Comparison of ENCODE assay signal across 22 cellular contexts in the genomic region with DNA sequence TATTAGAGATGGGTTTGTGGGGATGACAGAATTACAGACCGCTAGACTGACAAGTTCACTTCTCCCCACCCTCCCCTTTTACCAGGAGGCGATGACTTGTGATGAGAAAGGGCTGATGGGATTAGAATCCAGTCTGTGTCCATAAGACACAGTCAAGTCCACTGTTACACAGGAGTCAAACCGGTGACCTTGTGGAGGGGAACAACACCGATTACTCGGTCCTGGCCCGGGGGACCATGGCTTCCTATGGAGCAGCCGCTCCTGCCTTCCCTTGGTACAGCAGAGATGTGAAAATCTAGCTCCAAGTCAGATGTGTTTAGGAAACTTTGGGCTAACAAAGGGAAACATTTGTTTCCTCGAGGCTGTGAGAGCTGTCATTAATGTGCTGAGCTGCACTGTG.
"Had no signal": no experiment of that assay in that cellular context is flagged by ENCODE, and none has a peak within 500 bp of the region (broad histone marks: within the 10 kb centered on the region; RNA-seq: fewer than 3 reads in every experiment).

No MANE protein-coding gene starts in this region.

- H3K36me3 Mint-ChIP-seq: activated CD8-positive, alpha-beta memory T cell treated with anti-CD3 and anti-CD28 coated beads, Interleukin-2, amount 10 ng/mL, durations not matched to agents 7 days and 5 days; activated naive CD4-positive, alpha-beta T cell treated with anti-CD3 and anti-CD28 coated beads, Interleukin-2, amount 10 ng/mL, durations not matched to agents 7 days and 5 days; activated naive CD4-positive, alpha-beta T cell treated with anti-CD3 and anti-CD28 coated beads, Interleukin-2, amount 50 U/mL, for 72 hours had no signal

- H3K9me3 Mint-ChIP-seq: activated CD4-positive, alpha-beta memory T cell treated with anti-CD3 and anti-CD28 coated beads for 36 hours; activated CD4-positive, alpha-beta T cell treated with anti-CD3 and anti-CD28 coated beads, Interleukin-2, amount 10 ng/mL, durations not matched to agents 24 days and 14 days; activated naive CD4-positive, alpha-beta T cell treated with anti-CD3 and anti-CD28 coated beads, Interleukin-2, amount 10 ng/mL, durations not matched to agents 7 days and 5 days; activated naive CD4-positive, alpha-beta T cell treated with anti-CD3 and anti-CD28 coated beads, Interleukin-2, amount 50 U/mL, for 72 hours; activated T-cell treated with anti-CD3 and anti-CD28 coated beads, Interleukin-2, amount 50 U/mL, for 4 hours; activated T-helper 17 cell treated with anti-CD3 and anti-CD28 coated beads, Interleukin-2, amount 50 U/mL, for 72 hours had no signal

- ATAC-seq: activated CD4-positive, alpha-beta T cell treated with anti-CD3 and anti-CD28 coated beads for 36 hours; activated CD8-positive, alpha-beta memory T cell treated with anti-CD3 and anti-CD28 coated beads, Interleukin-2, amount 10 ng/mL, durations not matched to agents 7 days and 5 days; activated CD8-positive, alpha-beta T cell treated with anti-CD3 and anti-CD28 coated beads, Interleukin-2, amount 10 ng/mL, durations not matched to agents 7 days and 5 days; activated naive CD4-positive, alpha-beta T cell treated with anti-CD3 and anti-CD28 coated beads, Interleukin-2, amount 50 U/mL, for 72 hours; activated T-cell treated with anti-CD3 and anti-CD28 coated beads, Interleukin-2, amount 50 U/mL, for 4 hours; activated T-helper 17 cell treated with anti-CD3 and anti-CD28 coated beads, Interleukin-2, amount 50 U/mL, for 72 hours had no signal

- H3K4me3 Mint-ChIP-seq: activated CD4-positive, alpha-beta memory T cell treated with anti-CD3 and anti-CD28 coated beads for 36 hours; activated CD4-positive, alpha-beta T cell treated with anti-CD3 and anti-CD28 coated beads for 36 hours; activated CD4-positive, alpha-beta T cell treated with anti-CD3 and anti-CD28 coated beads, Interleukin-2, amount 10 ng/mL, durations not matched to agents 24 days and 14 days; activated CD8-positive, alpha-beta memory T cell treated with anti-CD3 and anti-CD28 coated beads, Interleukin-2, amount 10 ng/mL, durations not matched to agents 7 days and 5 days; activated CD8-positive, alpha-beta T cell treated with anti-CD3 and anti-CD28 coated beads, Interleukin-2, amount 10 ng/mL, durations not matched to agents 7 days and 5 days; activated naive CD4-positive, alpha-beta T cell treated with anti-CD3 and anti-CD28 coated beads, Interleukin-2, amount 10 ng/mL, durations not matched to agents 7 days and 5 days; activated T-cell treated with anti-CD3 and anti-CD28 coated beads, Interleukin-2, amount 50 U/mL, for 4 hours; activated T-helper 17 cell treated with anti-CD3 and anti-CD28 coated beads, Interleukin-2, amount 50 U/mL, for 72 hours had no signal

- H3K27ac Mint-ChIP-seq: activated CD4-positive, alpha-beta memory T cell treated with anti-CD3 and anti-CD28 coated beads for 36 hours; activated CD4-positive, alpha-beta T cell treated with anti-CD3 and anti-CD28 coated beads, Interleukin-2, amount 10 ng/mL, durations not matched to agents 24 days and 14 days; activated CD8-positive, alpha-beta memory T cell treated with anti-CD3 and anti-CD28 coated beads, Interleukin-2, amount 10 ng/mL, durations not matched to agents 7 days and 5 days; activated CD8-positive, alpha-beta T cell treated with anti-CD3 and anti-CD28 coated beads, Interleukin-2, amount 10 ng/mL, durations not matched to agents 7 days and 5 days; activated naive CD4-positive, alpha-beta T cell treated with anti-CD3 and anti-CD28 coated beads, Interleukin-2, amount 10 ng/mL, durations not matched to agents 7 days and 5 days; activated naive CD4-positive, alpha-beta T cell treated with anti-CD3 and anti-CD28 coated beads, Interleukin-2, amount 50 U/mL, for 72 hours; activated T-helper 17 cell treated with anti-CD3 and anti-CD28 coated beads, Interleukin-2, amount 50 U/mL, for 72 hours had no signal

- H3K27me3 Mint-ChIP-seq: activated CD4-positive, alpha-beta memory T cell treated with anti-CD3 and anti-CD28 coated beads for 36 hours; activated CD4-positive, alpha-beta T cell treated with anti-CD3 and anti-CD28 coated beads for 36 hours; activated CD4-positive, alpha-beta T cell treated with anti-CD3 and anti-CD28 coated beads, Interleukin-2, amount 10 ng/mL, durations not matched to agents 24 days and 14 days; activated CD8-positive, alpha-beta memory T cell treated with anti-CD3 and anti-CD28 coated beads, Interleukin-2, amount 10 ng/mL, durations not matched to agents 7 days and 5 days; activated naive CD4-positive, alpha-beta T cell treated with anti-CD3 and anti-CD28 coated beads, Interleukin-2, amount 10 ng/mL, durations not matched to agents 7 days and 5 days; activated T-helper 17 cell treated with anti-CD3 and anti-CD28 coated beads, Interleukin-2, amount 50 U/mL, for 72 hours had no signal

- H3K4me1 Mint-ChIP-seq: activated CD4-positive, alpha-beta T cell treated with anti-CD3 and anti-CD28 coated beads, Interleukin-2, amount 10 ng/mL, durations not matched to agents 24 days and 14 days; activated naive CD4-positive, alpha-beta T cell treated with anti-CD3 and anti-CD28 coated beads, Interleukin-2, amount 10 ng/mL, durations not matched to agents 7 days and 5 days had no signal

- DNase-seq: activated CD4-positive, alpha-beta memory T cell treated with anti-CD3 and anti-CD28 coated beads for 36 hours; activated CD4-positive, alpha-beta T cell treated with anti-CD3 and anti-CD28 coated beads for 36 hours; activated CD4-positive, CD25-positive, alpha-beta regulatory T cell; activated CD4-positive, CD25-positive, alpha-beta regulatory T cell treated with anti-CD3 and anti-CD28 coated beads, Interleukin-2, amount 50 U/mL, for 72 hours; activated CD8-positive, alpha-beta T cell treated with anti-CD3 and anti-CD28 coated beads, Interleukin-2, amount 10 ng/mL, durations not matched to agents 7 days and 5 days; activated gamma-delta T cell; activated naive CD4-positive, alpha-beta T cell; activated naive CD4-positive, alpha-beta T cell treated with anti-CD3 and anti-CD28 coated beads, Interleukin-2, amount 10 ng/mL, durations not matched to agents 7 days and 5 days; activated T-cell treated with anti-CD3 and anti-CD28 coated beads, Interleukin-2, amount 50 U/mL, for 4 hours; amniotic stem cell; anterior cingulate cortex; brain microvascular endothelial cell; caudate nucleus; cortex of kidney; dermis blood vessel endothelial cell; effector CD8-positive, alpha-beta T cell; foreskin fibroblast; T-helper 2 cell had no signal
